Comparison of ENCODE assay signal across 8 cellular contexts in genomic region chr17:7561028-7561575, GRCh38. TPM values are rescaled to one million over a fixed set of nuclear protein-coding genes. Genes with fewer than 3 reads are reported as not detected.
DNase-seq lines count a peak whose midpoint lies in the region; ATAC-seq lines count a peak whose summit lies in the region.

No MANE protein-coding gene starts in this region.

- H3K23ac ChIP-seq in neuronal stem cell (ENCODE audit: low read depth, low read length, poor library complexity) = no peak overlapping the region

- H2BK15ac ChIP-seq in neuronal stem cell (ENCODE audit: low read length) = no peak overlapping the region

- H3K18ac ChIP-seq in neuronal stem cell (ENCODE audit: low read length) = peak overlapping the region; percentile 85

- H3K4me1 ChIP-seq in SJSA1 (replicated peaks) (peaks cover 14% of the 10 kb centered on the region), neuronal stem cell (ENCODE audit: control insufficient read depth in 2 of 2, insufficient read depth in 1 of 2, low read depth in 1 of 2, low read length in 2 of 2) (peaks cover 24 to 25% of the 10 kb centered on the region in 2 donors)

- peak overlapping the region; percentile 85 for H3K9ac ChIP-seq in neuronal stem cell (ENCODE audit: low read depth, low read length, poor library complexity)

- H2BK5ac ChIP-seq in neuronal stem cell (ENCODE audit: low read length) = peak overlapping the region; percentile 58

- H3K27ac ChIP-seq in SJSA1 (peak overlapping the region; percentile 54), neuronal stem cell (replicated peaks; ENCODE audit: low read length) (peak overlapping the region; percentile 31), substantia nigra (ENCODE audit: low read depth, low read length, poor library complexity, severe bottlenecking) (peak overlapping the region; percentile 83)

- H3K79me1 ChIP-seq in neuronal stem cell (ENCODE audit: low read depth, low read length) = peaks cover 9% of the 10 kb centered on the region

- H2BK120ac ChIP-seq in neuronal stem cell (ENCODE audit: low read depth, low read length) = no peak overlapping the region

- WGBS in neuronal stem cell (ENCODE audit: extremely low coverage in 2 of 2, insufficient read length in 2 of 2, insufficient replicate concordance in 1 of 2), 2 donors = no CpG with 5 or more reads among the region's 32 CpGs

- H2AFZ ChIP-seq in neuronal stem cell (ENCODE audit: low read length) = peak overlapping the region; percentile 94

- no peak overlapping the region for H4K91ac ChIP-seq in neuronal stem cell (ENCODE audit: low read depth, low read length, poor library complexity)

- H3K27me3 ChIP-seq in SJSA1 (replicated peaks) (no peaks in the 10 kb centered on the region), neuronal stem cell (ENCODE audit: control insufficient read depth in 3 of 3, insufficient read depth in 3 of 3, low read depth in 1 of 3, low read length in 3 of 3) (no peaks in the 10 kb centered on the region)

- DNase-seq in DMS153 (lab: John Stamatoyannopoulos, UW) (peak; percentile 54), M059J (ENCODE audit: low read depth) (peak; percentile 80), SJSA1 (ENCODE audit: low read depth in 1 of 2, low spot score in 2 of 2) (peak; percentile 84 to 88), foreskin melanocyte (peak; percentile 71), neuronal stem cell (ENCODE audit: low spot score) (peak; percentile 81), substantia nigra (lab: John Stamatoyannopoulos, UW) (peak in 48 of 49 donors; percentile 37 to 92 (median 79))
- peak; percentile 58 to 73 (median 66) for DNase-seq in activated naive CD4-positive, alpha-beta T cell (lab: John Stamatoyannopoulos, UW)

- peak overlapping the region; percentile 12 for H2AK5ac ChIP-seq in neuronal stem cell (ENCODE audit: low read depth, low read length)

- H2BK12ac ChIP-seq in neuronal stem cell (ENCODE audit: low read length) = peak overlapping the region; percentile 7

- H4K8ac ChIP-seq in neuronal stem cell (ENCODE audit: low read depth, low read length) = no peak overlapping the region

- H3K14ac ChIP-seq in neuronal stem cell (ENCODE audit: low read length) = no peak overlapping the region

- peak overlapping the region; percentile 95 for H3K4me2 ChIP-seq in neuronal stem cell (ENCODE audit: insufficient read depth, low read length, poor library complexity, severe bottlenecking)

- H3K36me3 ChIP-seq in SJSA1 = peaks cover 31% of the 10 kb centered on the region
- H3K36me3 ChIP-seq in neuronal stem cell (replicated peaks in 1 of 2; ENCODE audit: control insufficient read depth in 2 of 2, insufficient read depth in 2 of 2, low read length in 2 of 2) = peaks cover 19 to 29% of the 10 kb centered on the region in 2 donors

- ATAC-seq in GM21786 (IDR thresholded peaks at IDR 0.05; ENCODE audit: unreplicated experiment) = peak; percentile 38

- no peak overlapping the region for H3K4ac ChIP-seq in neuronal stem cell (ENCODE audit: low read length)

- no peaks in the 10 kb centered on the region for H3K9me3 ChIP-seq in SJSA1 (replicated peaks)
- H3K9me3 ChIP-seq in neuronal stem cell (replicated peaks in 1 of 2; ENCODE audit: control insufficient read depth in 2 of 2, insufficient read depth in 1 of 2, low read depth in 1 of 2, low read length in 2 of 2) = no peaks in the 10 kb centered on the region

- peak overlapping the region; percentile 75 for H3K4me3 ChIP-seq in SJSA1
- peak overlapping the region; percentile 82 to 86 for H3K4me3 ChIP-seq in neuronal stem cell (ENCODE audit: low read length in 2 of 2)

RNA-seq across cellular contexts. Expression of gene SENP3, which starts 0.6 kb away (rescaled TPM):
- total RNA-seq in M059J (2014; rRNA removed; shearing (Covaris generic)) = 75.1 and 88.2 TPM in 2 replicates
- 74.9 and 101 TPM in 2 replicates for total RNA-seq in SJSA1 (2014; rRNA removed; shearing (Covaris generic))
- 34.1 TPM for polyA plus RNA-seq in neuronal stem cell (2013, experiment 1 of 2)
- 35.5 TPM for polyA plus RNA-seq in neuronal stem cell (2013, experiment 2 of 2)

RNA-seq across cellular contexts. Expression of gene TNFSF13, which starts 2.6 kb away (rescaled TPM):
- 3.2 and 4.2 TPM in 2 replicates for total RNA-seq in M059J (2014; rRNA removed; shearing (Covaris generic))
- 0.56 and 1.3 TPM in 2 replicates for total RNA-seq in SJSA1 (2014; rRNA removed; shearing (Covaris generic))
- 0.63 TPM for polyA plus RNA-seq in neuronal stem cell (2013, experiment 1 of 2)
- polyA plus RNA-seq in neuronal stem cell (2013, experiment 2 of 2) = 0.62 TPM

RNA-seq across cellular contexts. Expression of gene TNFSF12, which starts 12.2 kb away (rescaled TPM):
- total RNA-seq in M059J (2014; rRNA removed; shearing (Covaris generic)) = 13.3 and 20.3 TPM in 2 replicates
- total RNA-seq in SJSA1 (2014; rRNA removed; shearing (Covaris generic)) = 5.9 and 22.8 TPM in 2 replicates
- polyA plus RNA-seq in neuronal stem cell (2013, experiment 1 of 2) = 4.8 TPM
- polyA plus RNA-seq in neuronal stem cell (2013, experiment 2 of 2) = 4.9 TPM

RNA-seq across cellular contexts. Expression of gene CD68, which starts 18.3 kb away (rescaled TPM):
- total RNA-seq in M059J (2014; rRNA removed; shearing (Covaris generic)) = 120 and 147 TPM in 2 replicates
- 0.31 and 5.2 TPM in 2 replicates for total RNA-seq in SJSA1 (2014; rRNA removed; shearing (Covaris generic))
- polyA plus RNA-seq in neuronal stem cell (2013, experiment 1 of 2) = 0.13 TPM
- 0.15 TPM for polyA plus RNA-seq in neuronal stem cell (2013, experiment 2 of 2)

RNA-seq across cellular contexts. Expression of gene MPDU1, which starts 22.6 kb away (rescaled TPM):
- 216 and 398 TPM in 2 replicates for total RNA-seq in M059J (2014; rRNA removed; shearing (Covaris generic))
- 166 and 213 TPM in 2 replicates for total RNA-seq in SJSA1 (2014; rRNA removed; shearing (Covaris generic))
- 99.7 TPM for polyA plus RNA-seq in neuronal stem cell (2013, experiment 1 of 2)
- 99.4 TPM for polyA plus RNA-seq in neuronal stem cell (2013, experiment 2 of 2)

Comparison
In these comparisons a context has a peak if more than half of its experiments do, and no peak if none do; other contexts are left out.
1. Peak in every context shown above with its lines: DNase-seq, ATAC-seq, H3K4me3 ChIP-seq and H3K27ac ChIP-seq.
2. H3K27ac ChIP-seq: peak in every context shown above with its lines; median percentile 83 in substantia nigra; 54 in SJSA1; 31 in neuronal stem cell.